In the genomic region with DNA sequence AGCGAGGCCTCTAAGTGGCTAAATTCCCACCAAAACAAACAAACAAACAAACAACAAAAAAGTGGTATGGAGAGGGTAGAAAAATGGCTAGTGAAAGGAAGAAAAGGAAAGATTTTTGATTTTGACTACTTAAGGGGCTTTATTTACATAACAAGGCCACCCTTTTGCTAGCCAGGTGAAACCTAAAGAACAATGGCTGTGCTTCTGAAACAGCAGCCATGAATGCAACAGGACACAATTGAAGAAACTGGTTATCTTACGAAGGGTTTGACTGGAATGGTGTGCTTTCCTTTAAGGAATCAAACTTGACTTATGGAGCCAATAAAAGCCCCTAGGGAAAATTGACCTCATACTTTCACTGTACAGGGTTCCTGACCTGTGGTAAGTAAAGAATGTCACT, we compare ENCODE assay signal across 26 cellular contexts.
"Had no signal": no experiment of that assay in that cellular context is flagged by ENCODE, and none has a peak within 500 bp of the region (broad histone marks: within the 10 kb centered on the region; RNA-seq: fewer than 3 reads in every experiment).

No MANE protein-coding gene starts in this region.

- H3K36me3 ChIP-seq: ascending aorta, breast epithelium, cardiac muscle cell, colonic mucosa, gastroesophageal sphincter had no signal

- DNase-seq: activated CD4-positive, alpha-beta memory T cell treated with anti-CD3 and anti-CD28 coated beads, Interleukin-2, amount 10 ng/mL, durations not matched to agents 7 days and 5 days; activated CD4-positive, alpha-beta T cell treated with anti-CD3 and anti-CD28 coated beads for 1 hour; activated CD4-positive, alpha-beta T cell treated with anti-CD3 and anti-CD28 coated beads for 4 hours; activated CD4-positive, alpha-beta T cell treated with anti-CD3 and anti-CD28 coated beads, Interleukin-2, amount 10 ng/mL, durations not matched to agents 7 days and 5 days; activated CD4-positive, alpha-beta T cell treated with anti-CD3 and anti-CD28 coated beads, Interleukin-2, amount 50 U/mL, for 4 hours; activated CD8-positive, alpha-beta memory T cell treated with anti-CD3 and anti-CD28 coated beads, Interleukin-2, amount 50 U/mL, for 48 hours; activated gamma-delta T cell; activated naive CD4-positive, alpha-beta T cell; activated naive CD4-positive, alpha-beta T cell treated with anti-CD3 and anti-CD28 coated beads, Interleukin-2, amount 10 ng/mL, durations not matched to agents 7 days and 5 days; activated naive CD8-positive, alpha-beta T cell treated with anti-CD3 and anti-CD28 coated beads, Interleukin-2, amount 10 ng/mL, durations not matched to agents 7 days and 5 days; activated T-cell treated with anti-CD3 and anti-CD28 coated beads for 4 hours; activated T-cell treated with anti-CD3 and anti-CD28 coated beads, Interleukin-2, amount 50 U/mL, for 24 hours; activated T-cell treated with anti-CD3 and anti-CD28 coated beads, Interleukin-2, amount 50 U/mL, for 72 hours; central memory CD4-positive, alpha-beta T cell; cerebellar nuclear complex; colonic mucosa; effector CD8-positive, alpha-beta T cell; foreskin keratinocyte; T-helper 2 cell had no signal

- H3K27ac Mint-ChIP-seq: activated CD4-positive, alpha-beta memory T cell treated with anti-CD3 and anti-CD28 coated beads, Interleukin-2, amount 10 ng/mL, durations not matched to agents 7 days and 5 days; activated CD4-positive, alpha-beta T cell treated with anti-CD3 and anti-CD28 coated beads, Interleukin-2, amount 10 ng/mL, durations not matched to agents 7 days and 5 days; activated naive CD4-positive, alpha-beta T cell treated with anti-CD3 and anti-CD28 coated beads, Interleukin-2, amount 10 ng/mL, durations not matched to agents 7 days and 5 days; activated naive CD4-positive, alpha-beta T cell treated with anti-CD3 and anti-CD28 coated beads, Interleukin-2, amount 50 U/mL, for 72 hours; activated naive CD8-positive, alpha-beta T cell treated with anti-CD3 and anti-CD28 coated beads, Interleukin-2, amount 10 ng/mL, durations not matched to agents 7 days and 5 days; activated T-cell treated with anti-CD3 and anti-CD28 coated beads, Interleukin-2, amount 50 U/mL, for 24 hours; activated T-cell treated with anti-CD3 and anti-CD28 coated beads, Interleukin-2, amount 50 U/mL, for 72 hours; brain had no signal

- H3K27ac ChIP-seq: ascending aorta, breast epithelium, cardiac muscle cell, colonic mucosa, foreskin keratinocyte, gastroesophageal sphincter had no signal

- H3K4me1 ChIP-seq: ascending aorta, breast epithelium, colonic mucosa, foreskin keratinocyte, gastroesophageal sphincter had no signal

- H3K4me1 Mint-ChIP-seq: activated CD4-positive, alpha-beta memory T cell treated with anti-CD3 and anti-CD28 coated beads, Interleukin-2, amount 10 ng/mL, durations not matched to agents 7 days and 5 days; activated CD4-positive, alpha-beta T cell treated with anti-CD3 and anti-CD28 coated beads, Interleukin-2, amount 10 ng/mL, durations not matched to agents 7 days and 5 days; activated naive CD4-positive, alpha-beta T cell treated with anti-CD3 and anti-CD28 coated beads, Interleukin-2, amount 10 ng/mL, durations not matched to agents 7 days and 5 days; activated naive CD8-positive, alpha-beta T cell treated with anti-CD3 and anti-CD28 coated beads, Interleukin-2, amount 10 ng/mL, durations not matched to agents 7 days and 5 days; brain had no signal

- H3K4me3 Mint-ChIP-seq: activated CD4-positive, alpha-beta memory T cell treated with anti-CD3 and anti-CD28 coated beads, Interleukin-2, amount 10 ng/mL, durations not matched to agents 7 days and 5 days; activated CD4-positive, alpha-beta T cell treated with anti-CD3 and anti-CD28 coated beads, Interleukin-2, amount 10 ng/mL, durations not matched to agents 7 days and 5 days; activated naive CD4-positive, alpha-beta T cell treated with anti-CD3 and anti-CD28 coated beads, Interleukin-2, amount 10 ng/mL, durations not matched to agents 7 days and 5 days; activated naive CD8-positive, alpha-beta T cell treated with anti-CD3 and anti-CD28 coated beads, Interleukin-2, amount 10 ng/mL, durations not matched to agents 7 days and 5 days; activated T-cell treated with anti-CD3 and anti-CD28 coated beads, Interleukin-2, amount 50 U/mL, for 24 hours; activated T-cell treated with anti-CD3 and anti-CD28 coated beads, Interleukin-2, amount 50 U/mL, for 72 hours; brain had no signal

- H3K36me3 Mint-ChIP-seq: activated naive CD4-positive, alpha-beta T cell treated with anti-CD3 and anti-CD28 coated beads, Interleukin-2, amount 10 ng/mL, durations not matched to agents 7 days and 5 days had no signal

- H3K9me3 ChIP-seq: colonic mucosa had no signal

- H3K4me3 ChIP-seq: ascending aorta, breast epithelium, cardiac muscle cell, colonic mucosa, gastroesophageal sphincter had no signal

- ATAC-seq: activated naive CD4-positive, alpha-beta T cell treated with anti-CD3 and anti-CD28 coated beads, Interleukin-2, amount 50 U/mL, for 72 hours; activated T-cell treated with anti-CD3 and anti-CD28 coated beads, Interleukin-2, amount 50 U/mL, for 72 hours; esophagus mucosa; foreskin keratinocyte; gastroesophageal sphincter had no signal

- H3K27me3 ChIP-seq: ascending aorta, breast epithelium, cardiac muscle cell, colonic mucosa had no signal
